In genomic region chr5:81091199-81091598, GRCh38 we compare ENCODE assay signal across 23 cellular contexts.
"Had no signal": no experiment of that assay in that cellular context is flagged by ENCODE, and none has a peak within 500 bp of the region (broad histone marks: within the 10 kb centered on the region; RNA-seq: fewer than 3 reads in every experiment).

No MANE protein-coding gene starts in this region.

- H3K9me3 Mint-ChIP-seq: naive thymus-derived CD4-positive, alpha-beta T cell; natural killer cell treated with Interleukin-12 subunit alpha and Interleukin-12 subunit beta and Interleukin-15 and Interleukin-18, amount 100 ng/mL, for 72 hours; stimulated activated effector memory CD8-positive, alpha-beta T cell treated with anti-CD3 and anti-CD28 coated beads, Interleukin-12 subunit alpha, Interleukin-12 subunit beta, amount 100 ng/mL, for 72 hours had no signal

- H3K4me2 ChIP-seq: hepatocyte had no signal

- H3K27me3 ChIP-seq: hepatocyte, ovary, spleen, stomach, testis, thyroid gland, transverse colon, upper lobe of right lung had no signal

- ATAC-seq: mucosa of descending colon; naive thymus-derived CD4-positive, alpha-beta T cell; natural killer cell treated with Interleukin-12 subunit alpha and Interleukin-12 subunit beta and Interleukin-15 and Interleukin-18, amount 100 ng/mL, for 72 hours; right cardiac atrium; sciatic nerve; stimulated activated effector memory CD8-positive, alpha-beta T cell treated with anti-CD3 and anti-CD28 coated beads, Interleukin-12 subunit alpha, Interleukin-12 subunit beta, amount 100 ng/mL, for 72 hours; upper lobe of right lung had no signal

- H3K27ac Mint-ChIP-seq: natural killer cell treated with Interleukin-12 subunit alpha and Interleukin-12 subunit beta and Interleukin-15 and Interleukin-18, amount 100 ng/mL, for 72 hours; progenitor cell of endocrine pancreas; stimulated activated effector memory CD8-positive, alpha-beta T cell treated with anti-CD3 and anti-CD28 coated beads, Interleukin-12 subunit alpha, Interleukin-12 subunit beta, amount 100 ng/mL, for 72 hours had no signal

- H3K4me1 ChIP-seq: left ventricle myocardium inferior, spleen, stomach, testis, thyroid gland, transverse colon, upper lobe of right lung had no signal

- H3K36me3 ChIP-seq: ovary, transverse colon, upper lobe of right lung had no signal

- DNase-seq: islet precursor cell; left ventricle myocardium inferior; midbrain; mucosa of descending colon; naive thymus-derived CD4-positive, alpha-beta T cell; ovary; retina; right cardiac atrium; small intestine; spleen; stimulated activated CD4-positive, alpha-beta T cell treated with anti-CD3 and anti-CD28 coated beads, Interleukin-4, amount 100 ng/mL, for 24 hours; stimulated activated naive CD4-positive, alpha-beta T cell; stomach; testis; thyroid gland; transverse colon; upper lobe of right lung had no signal

- H3K9me3 ChIP-seq: left ventricle myocardium inferior, mucosa of descending colon, ovary, spleen, stomach, testis, thyroid gland, transverse colon, upper lobe of right lung had no signal

- H3K27ac ChIP-seq: hepatocyte, left ventricle myocardium inferior, ovary, spleen, stomach, testis, thyroid gland, transverse colon, upper lobe of right lung had no signal

- H3K36me3 Mint-ChIP-seq: natural killer cell treated with Interleukin-12 subunit alpha and Interleukin-12 subunit beta and Interleukin-15 and Interleukin-18, amount 100 ng/mL, for 72 hours had no signal

- H3K4me3 Mint-ChIP-seq: naive thymus-derived CD4-positive, alpha-beta T cell; natural killer cell treated with Interleukin-12 subunit alpha and Interleukin-12 subunit beta and Interleukin-15 and Interleukin-18, amount 100 ng/mL, for 72 hours; stimulated activated effector memory CD8-positive, alpha-beta T cell treated with anti-CD3 and anti-CD28 coated beads, Interleukin-12 subunit alpha, Interleukin-12 subunit beta, amount 100 ng/mL, for 72 hours had no signal

- H2AFZ ChIP-seq: hepatocyte had no signal

- H3K4me3 ChIP-seq: hepatocyte, left ventricle myocardium inferior, lung, mucosa of descending colon, ovary, spleen, stomach, testis, thyroid gland, transverse colon, upper lobe of right lung had no signal

- H3K27me3 Mint-ChIP-seq: naive thymus-derived CD4-positive, alpha-beta T cell; progenitor cell of endocrine pancreas had no signal

- H3K4me1 Mint-ChIP-seq: stimulated activated effector memory CD8-positive, alpha-beta T cell treated with anti-CD3 and anti-CD28 coated beads, Interleukin-12 subunit alpha, Interleukin-12 subunit beta, amount 100 ng/mL, for 72 hours had no signal

- H3K79me2 ChIP-seq: hepatocyte had no signal
